8 cellular contexts compared by ENCODE assay signal in genomic region chr6:28251648-28252506, GRCh38. TPM values are rescaled to one million over a fixed set of nuclear protein-coding genes. Genes with fewer than 3 reads are reported as not detected.
DNase-seq lines count a peak whose midpoint lies in the region; ATAC-seq and TF ChIP-seq lines count a peak whose summit lies in the region.

Gene ZKSCAN4 (minus strand): TSS chr6:28252269. CDS start chr6:28251980, 289 bp downstream.

- TF ChIP-seq CTCF in PC-3 (conservative IDR thresholded peaks at IDR 0.05; ENCODE audit: low read depth, low read length) (no peak), esophagus squamous epithelium (IDR thresholded peaks at IDR 0.05) (no peak)

- peak within 1 kb of the TSS; percentile 79 for H3K9ac ChIP-seq in PC-3 (ENCODE audit: low read length)

- no peaks in the 10 kb centered on the region for H4K20me1 ChIP-seq in PC-3 (ENCODE audit: low read length)

- TF ChIP-seq EP300 in Ishikawa (IDR thresholded peaks at IDR 0.05; ENCODE audit: borderline replicate concordance), result no peak

- intact Hi-C loops in PC-3 (cut with micrococcal nuclease) (loop anchor here (1.0 kb wide), 4 partner anchors 15 to 111 kb away; partner anchors contain the start of genes ZKSCAN8, ZSCAN26 and ZSCAN9), esophagus squamous epithelium (cut with DNase I) (loop anchor here (10.0 kb wide), 1 partner anchor 93 kb away; the partner anchor contains the start of gene ZKSCAN3)

- H3F3A ChIP-seq in PC-3 (ENCODE audit: low read length, unreplicated experiment), result no peaks in the 10 kb centered on the region

- H3K9me3 ChIP-seq in PC-3 (ENCODE audit: low read length) (no peaks in the 10 kb centered on the region), esophagus squamous epithelium (no peaks in the 10 kb centered on the region), muscle layer of duodenum (ENCODE audit: control insufficient read depth in 1 of 2, low read length in 2 of 2) (no peaks in the 10 kb centered on the region)

- peak; percentile 73 for ATAC-seq in GM21367 (IDR thresholded peaks at IDR 0.05; ENCODE audit: unreplicated experiment)
- ATAC-seq in PC-3, result peak; percentile 89

- DNase-seq in COLO668 (lab: John Stamatoyannopoulos, UW; ENCODE audit: unreplicated experiment) (peak; percentile 84), PC-3 (peak; percentile 93), esophagus squamous epithelium (lab: John Stamatoyannopoulos, UW) (no peak)
- DNase-seq in activated T-cell treated with anti-CD3 and anti-CD28 coated beads, Interleukin-2, amount 50 U/mL, for 1 hour, result peak; percentile 71
- peak; percentile 44 to 65 for DNase-seq in stimulated activated CD8-positive, alpha-beta memory T cell treated with anti-CD3 and anti-CD28 coated beads, Interleukin-7, amount 100 ng/mL, for 1 hour (ENCODE audit: low read depth in 2 of 2)

- no peaks in the 10 kb centered on the region for H3K36me3 ChIP-seq in PC-3 (ENCODE audit: low read depth, low read length)
- peaks cover 0 to 30% (median 2%) of the 10 kb centered on the region in 3 donors for H3K36me3 ChIP-seq in esophagus squamous epithelium
- peaks cover 0 to 25% of the 10 kb centered on the region in 2 donors for H3K36me3 ChIP-seq in muscle layer of duodenum (ENCODE audit: control insufficient read depth in 1 of 2, insufficient read depth in 2 of 2, low read length in 2 of 2)

- H3K4me2 ChIP-seq in PC-3 (ENCODE audit: low read length), result peak within 1 kb of the TSS; percentile 87

- H3K4me3 ChIP-seq in PC-3 (ENCODE audit: low read length), result peak within 1 kb of the TSS; percentile 93
- H3K4me3 ChIP-seq in esophagus squamous epithelium, result peak within 1 kb of the TSS; percentile 72 to 88 (median 78)
- peak within 1 kb of the TSS; percentile 87 to 100 for H3K4me3 ChIP-seq in muscle layer of duodenum (ENCODE audit: low read depth in 1 of 2, low read length in 2 of 2)

- H3K9me2 ChIP-seq in PC-3 (replicated peaks; ENCODE audit: low read length), result no peaks in the 10 kb centered on the region

- 0 to 1% methylated on average over 13 to 29 of the region's 36 CpGs for WGBS in esophagus squamous epithelium, 2 donors

- CTCF ChIA-PET in PC-3 (lab: Charles Lee), result interaction anchor here (0.9 kb wide), 1 partner anchor 104 kb away, joined by 4 read pairs; no protein-coding TSS in a partner anchor

- BruUV-seq in PC-3 (replicated peaks; lab: Mats Ljungman, UMichigan), result TSS peak; percentile 65

- peaks cover 12% of the 10 kb centered on the region for H3K4me1 ChIP-seq in PC-3 (ENCODE audit: insufficient read depth, low read length)
- H3K4me1 ChIP-seq in esophagus squamous epithelium, result peaks cover 5 to 33% (median 13%) of the 10 kb centered on the region in 3 donors
- peaks cover 6 to 17% of the 10 kb centered on the region in 2 donors for H3K4me1 ChIP-seq in muscle layer of duodenum (ENCODE audit: control insufficient read depth in 1 of 2, insufficient read depth in 2 of 2, low read length in 2 of 2)

- H3K27ac ChIP-seq in PC-3 (ENCODE audit: low read length), result 0 out of 2 replicates have a peak within 1 kb of the TSS, but pooled peaks have one; percentile 4
- peak within 1 kb of the TSS; percentile 44 to 69 (median 66) for H3K27ac ChIP-seq in esophagus squamous epithelium
- H3K27ac ChIP-seq in muscle layer of duodenum (ENCODE audit: low read length), result peak within 1 kb of the TSS; percentile 53

- POLR2A ChIA-PET in PC-3 (lab: Charles Lee; ENCODE audit: unreplicated experiment), result interaction anchor here (0.6 to 1.0 kb wide), 4 partner anchors 15 to 115 kb away, joined by 3 to 4 read pairs (median 4); partner anchors contain the start of genes PGBD1 and ZSCAN26

- H3K27me3 ChIP-seq in PC-3 (ENCODE audit: low read length) (no peaks in the 10 kb centered on the region), esophagus squamous epithelium (peaks cover 0 to 23% (median 0%) of the 10 kb centered on the region in 4 donors), muscle layer of duodenum (ENCODE audit: low read depth, low read length) (no peaks in the 10 kb centered on the region)

- peaks cover 19% of the 10 kb centered on the region for H3K79me2 ChIP-seq in PC-3 (ENCODE audit: low read length)

- no peak for TF ChIP-seq RAD21 in Ishikawa (IDR thresholded peaks at IDR 0.05; ENCODE audit: low read depth)

- peak within 1 kb of the TSS; percentile 96 for H2AFZ ChIP-seq in PC-3 (ENCODE audit: low read length)

- no peak for TF ChIP-seq POLR2A in esophagus squamous epithelium (IDR thresholded peaks at IDR 0.05)

TF ChIP-seq in Ishikawa, 13 proteins besides CTCF, POLR2A, EP300 and RAD21:
- TF ChIP-seq TAF1 (IDR thresholded peaks at IDR 0.05; ENCODE audit: low read depth) (peak; percentile 82; the same call in 1 of the 2 replicates), ZBTB7A (IDR thresholded peaks at IDR 0.05; ENCODE audit: low read depth) (no peak), MAX (IDR thresholded peaks at IDR 0.05) (peak; percentile 60; the same call in 1 of the 2 replicates), YY1 (IDR thresholded peaks at IDR 0.05; ENCODE audit: low read depth) (no peak)

RNA-seq across cellular contexts. Expression of gene ZKSCAN4, which starts in this region (rescaled TPM):
- total RNA-seq in PC-3 (2014; rRNA removed), result 2.3 and 3.7 TPM in 2 replicates
- 1 to 10 TPM; 2.4 to 5.3 (median 3.3) TPM for total RNA-seq in esophagus squamous epithelium

Comparison
In these comparisons a context has a peak if more than half of its experiments do, and no peak if none do; other contexts are left out.
1. H3K27ac ChIP-seq: peak in every context shown above with its lines; median percentile 66 in esophagus squamous epithelium; 53 in muscle layer of duodenum; 4 in PC-3.